26 cellular contexts compared by ENCODE assay signal in the genomic region with DNA sequence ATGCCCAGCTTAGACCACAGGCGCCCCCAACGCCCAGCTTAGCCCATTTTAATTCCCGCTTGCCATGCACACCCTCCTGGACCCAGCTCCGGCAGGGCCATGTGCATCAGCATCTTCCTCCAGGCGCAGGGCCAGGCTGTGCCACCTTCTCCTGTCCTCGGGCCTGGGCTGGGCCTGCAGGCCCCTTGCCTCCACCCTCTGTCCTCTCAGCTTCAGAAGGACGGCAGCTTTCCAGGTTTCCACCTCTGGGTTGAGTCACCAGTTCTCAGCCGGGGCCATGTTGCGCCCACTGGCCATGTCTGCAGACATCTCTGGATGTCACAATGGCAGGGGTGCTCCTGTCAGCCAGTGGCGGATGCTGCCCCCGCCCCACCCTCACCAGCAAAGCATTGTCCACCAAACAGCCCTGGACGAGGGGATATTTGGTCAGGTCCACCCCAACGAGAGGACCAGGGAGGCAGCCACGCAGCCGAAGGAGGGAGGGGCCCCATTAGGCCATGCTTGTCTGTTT. TPM values are rescaled to one million over a fixed set of nuclear protein-coding genes. Genes with fewer than 3 reads are reported as not detected.
DNase-seq lines count a peak whose midpoint lies in the region; ATAC-seq and TF ChIP-seq lines count a peak whose summit lies in the region.
"Had no signal": no experiment of that assay in that cellular context is flagged by ENCODE, and none has a peak within 500 bp of the region (broad histone marks: within the 10 kb centered on the region; RNA-seq: fewer than 3 reads in every experiment).

No MANE protein-coding gene starts in this region.

- no peak for TF ChIP-seq RAD21 in SK-N-SH (IDR thresholded peaks at IDR 0.05; ENCODE audit: low read length)

- H3K79me2 ChIP-seq in SK-N-SH (ENCODE audit: insufficient read depth): no peaks in the 10 kb centered on the region

- WGBS in SK-N-SH (ENCODE audit: low lambda C conversion rate): 47% methylated on average over 9 of the region's 15 CpGs

- intact Hi-C loops in upper lobe of right lung (cut with DNase I): no loop called here

- H3K4me3 ChIP-seq in SK-N-SH (ENCODE audit: low read depth in 2 of 2, low read length in 1 of 2): no peak overlapping the region
- no peak overlapping the region for H3K4me3 ChIP-seq in upper lobe of right lung
- H3K4me3 ChIP-seq: BLaER1, GM23248 had no signal

- no peaks in the 10 kb centered on the region for H3K9me2 ChIP-seq in SK-N-SH

- POLR2A ChIA-PET in SK-N-SH (lab: Yijun Ruan, JAX): no interaction called here

- no peak for ATAC-seq in SK-N-SH treated with all-trans-retinoic acid at 6 μM for 48 hours
- no peak for ATAC-seq in upper lobe of right lung
- no peak for ATAC-seq in GM19397 (IDR thresholded peaks at IDR 0.05; ENCODE audit: unreplicated experiment)
- no peak for ATAC-seq in HG03354 (IDR thresholded peaks at IDR 0.05; ENCODE audit: poor library complexity, severe bottlenecking, unreplicated experiment)

- peaks cover 11% of the 10 kb centered on the region for H3K9me3 Mint-ChIP-seq in osteocyte (ENCODE audit: unreplicated experiment)

- CTCF ChIA-PET in SK-N-SH (lab: Yijun Ruan, JAX): interaction anchor here (0.6 to 1.5 kb wide), 4 partner anchors 9 to 193 kb away, joined by 3 to 4 read pairs (median 3); no protein-coding TSS in a partner anchor

- H3K4me1 Mint-ChIP-seq in osteocyte (ENCODE audit: unreplicated experiment): no peaks in the 10 kb centered on the region

- H3K9me3 ChIP-seq in SK-N-SH: peaks cover 7% of the 10 kb centered on the region; the same call in 1 of the 2 replicates
- peaks cover 5% of the 10 kb centered on the region for H3K9me3 ChIP-seq in upper lobe of right lung

- no peak overlapping the region for H3K27ac Mint-ChIP-seq in osteocyte (ENCODE audit: unreplicated experiment)
- H3K27ac Mint-ChIP-seq: CD4-positive, alpha-beta T cell had no signal

- H3K27ac ChIP-seq in SK-N-SH (ENCODE audit: low read depth in 2 of 2, low read length in 1 of 2) (no peak overlapping the region), upper lobe of right lung (no peak overlapping the region)
- H3K27ac ChIP-seq: 22Rv1, BLaER1, GM23248, KMS-11 had no signal

- H4K20me1 ChIP-seq in SK-N-SH (ENCODE audit: insufficient read depth): no peaks in the 10 kb centered on the region
- H4K20me1 ChIP-seq: BLaER1 had no signal

- peaks cover 4% of the 10 kb centered on the region for H3K36me3 Mint-ChIP-seq in osteocyte (ENCODE audit: unreplicated experiment)

- no peak for TF ChIP-seq EP300 in SK-N-SH (IDR thresholded peaks at IDR 0.05; ENCODE audit: borderline replicate concordance in 1 of 2, low read depth in 1 of 2, low read length in 1 of 2)

- H3K4me2 ChIP-seq in SK-N-SH: no peak overlapping the region
- H3K4me2 ChIP-seq: KMS-11 had no signal

- no peak overlapping the region for H2AFZ ChIP-seq in SK-N-SH (ENCODE audit: low read depth)
- H2AFZ ChIP-seq: GM23248 had no signal

- DNase-seq in SK-N-SH: peak; percentile 25
- peak; percentile 35 for DNase-seq in islet precursor cell
- peak; percentile 80 for DNase-seq in osteocyte (ENCODE audit: extremely low spot score, unreplicated experiment)
- DNase-seq in upper lobe of right lung: peak; percentile 52
- DNase-seq in stimulated activated CD4-positive, alpha-beta T cell treated with anti-CD3 and anti-CD28 coated beads, Interleukin-15, amount 100 ng/mL, for 24 hours: no peak
- DNase-seq: ACHN; Caco-2; CD4-positive, alpha-beta T cell; DMS 273 treated with DMSO at 0.1 percent for 48 hours; DMS79 treated with DMSO at 0.1 percent for 48 hours; GM23248; HCEC 1CT; IMR-90; NCI-H1105 treated with DMSO at 0.1 percent for 48 hours; NCI-H2081; NCI-H2171; NCI-H345; NCI-H524 treated with DMSO at 0.1 percent for 48 hours; SHP77 had no signal

- peaks cover 5% of the 10 kb centered on the region for H3K27me3 Mint-ChIP-seq in osteocyte (ENCODE audit: unreplicated experiment)
- H3K27me3 Mint-ChIP-seq: CD4-positive, alpha-beta T cell had no signal

- TF ChIP-seq CTCF in SK-N-SH (IDR thresholded peaks at IDR 0.05): no peak
- TF ChIP-seq CTCF in osteocyte (IDR thresholded peaks at IDR 0.05): no peak
- no peak for TF ChIP-seq CTCF in upper lobe of right lung (IDR thresholded peaks at IDR 0.05)

- no peaks in the 10 kb centered on the region for H3F3A ChIP-seq in SK-N-SH (replicated peaks; ENCODE audit: insufficient read depth)

- no peak overlapping the region for H3K4me3 Mint-ChIP-seq in osteocyte (ENCODE audit: unreplicated experiment)
- H3K4me3 Mint-ChIP-seq: CD4-positive, alpha-beta T cell had no signal

- H3K9ac ChIP-seq in SK-N-SH: no peak overlapping the region
- H3K9ac ChIP-seq: BLaER1, GM23248, KMS-11 had no signal

- H3K27me3 ChIP-seq in SK-N-SH (ENCODE audit: insufficient read depth) (no peaks in the 10 kb centered on the region), upper lobe of right lung (peaks cover 5% of the 10 kb centered on the region)
- H3K27me3 ChIP-seq: BLaER1 had no signal

- H3K4me1 ChIP-seq in SK-N-SH (ENCODE audit: control insufficient read depth in 1 of 2, insufficient read depth in 2 of 2, low read depth in 1 of 2, low read length in 1 of 2): peaks cover 0 to 3% of the 10 kb centered on the region in 2 experiments; a peak in 1 of 4 replicates
- H3K4me1 ChIP-seq in upper lobe of right lung: no peaks in the 10 kb centered on the region

- H3K36me3 ChIP-seq in SK-N-SH (replicated peaks in 1 of 2; ENCODE audit: control insufficient read depth in 1 of 2, insufficient read depth in 2 of 2, low read length in 1 of 2) (no peaks in the 10 kb centered on the region), upper lobe of right lung (no peaks in the 10 kb centered on the region)
- H3K36me3 ChIP-seq: BLaER1 had no signal

TF ChIP-seq in SK-N-SH, 30 proteins besides CTCF, POLR2A, EP300 and RAD21 (continues in another document):
- TF ChIP-seq GATA2 (CRISPR knock-in tag; IDR thresholded peaks at IDR 0.05) (no peak), TCF12 (IDR thresholded peaks at IDR 0.05) (no peak), POLR2AphosphoS5 (IDR thresholded peaks at IDR 0.05; ENCODE audit: low read depth, low read length) (no peak), NRF1 (IDR thresholded peaks at IDR 0.05; ENCODE audit: low read depth, low read length) (no peak), FOXJ3 (CRISPR knock-in tag; IDR thresholded peaks at IDR 0.05) (no peak)
- TF ChIP-seq, protein P1, sequence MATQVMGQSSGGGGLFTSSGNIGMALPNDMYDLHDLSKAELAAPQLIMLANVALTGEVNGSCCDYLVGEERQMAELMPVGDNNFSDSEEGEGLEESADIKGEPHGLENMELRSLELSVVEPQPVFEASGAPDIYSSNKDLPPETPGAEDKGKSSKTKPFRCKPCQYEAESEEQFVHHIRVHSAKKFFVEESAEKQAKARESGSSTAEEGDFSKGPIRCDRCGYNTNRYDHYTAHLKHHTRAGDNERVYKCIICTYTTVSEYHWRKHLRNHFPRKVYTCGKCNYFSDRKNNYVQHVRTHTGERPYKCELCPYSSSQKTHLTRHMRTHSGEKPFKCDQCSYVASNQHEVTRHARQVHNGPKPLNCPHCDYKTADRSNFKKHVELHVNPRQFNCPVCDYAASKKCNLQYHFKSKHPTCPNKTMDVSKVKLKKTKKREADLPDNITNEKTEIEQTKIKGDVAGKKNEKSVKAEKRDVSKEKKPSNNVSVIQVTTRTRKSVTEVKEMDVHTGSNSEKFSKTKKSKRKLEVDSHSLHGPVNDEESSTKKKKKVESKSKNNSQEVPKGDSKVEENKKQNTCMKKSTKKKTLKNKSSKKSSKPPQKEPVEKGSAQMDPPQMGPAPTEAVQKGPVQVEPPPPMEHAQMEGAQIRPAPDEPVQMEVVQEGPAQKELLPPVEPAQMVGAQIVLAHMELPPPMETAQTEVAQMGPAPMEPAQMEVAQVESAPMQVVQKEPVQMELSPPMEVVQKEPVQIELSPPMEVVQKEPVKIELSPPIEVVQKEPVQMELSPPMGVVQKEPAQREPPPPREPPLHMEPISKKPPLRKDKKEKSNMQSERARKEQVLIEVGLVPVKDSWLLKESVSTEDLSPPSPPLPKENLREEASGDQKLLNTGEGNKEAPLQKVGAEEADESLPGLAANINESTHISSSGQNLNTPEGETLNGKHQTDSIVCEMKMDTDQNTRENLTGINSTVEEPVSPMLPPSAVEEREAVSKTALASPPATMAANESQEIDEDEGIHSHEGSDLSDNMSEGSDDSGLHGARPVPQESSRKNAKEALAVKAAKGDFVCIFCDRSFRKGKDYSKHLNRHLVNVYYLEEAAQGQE (IDR thresholded peaks at IDR 0.05; ENCODE audit: low read depth, low read length): no peak

TF ChIP-seq in SK-N-SH treated with all-trans-retinoic acid at 6 μM for 48 hours, 23 proteins besides CTCF, POLR2A, EP300 and RAD21 (continues in another document):
- TF ChIP-seq ZNF70 (CRISPR knock-in tag; IDR thresholded peaks at IDR 0.05) (no peak), TOX (CRISPR knock-in tag; IDR thresholded peaks at IDR 0.05; ENCODE audit: borderline replicate concordance) (no peak), PPARA (CRISPR knock-in tag; IDR thresholded peaks at IDR 0.05; ENCODE audit: borderline replicate concordance) (no peak), ISL1 (CRISPR knock-in tag; IDR thresholded peaks at IDR 0.05) (no peak), ZC3H10 (CRISPR knock-in tag; IDR thresholded peaks at IDR 0.05) (no peak)
- TF ChIP-seq, protein P2, sequence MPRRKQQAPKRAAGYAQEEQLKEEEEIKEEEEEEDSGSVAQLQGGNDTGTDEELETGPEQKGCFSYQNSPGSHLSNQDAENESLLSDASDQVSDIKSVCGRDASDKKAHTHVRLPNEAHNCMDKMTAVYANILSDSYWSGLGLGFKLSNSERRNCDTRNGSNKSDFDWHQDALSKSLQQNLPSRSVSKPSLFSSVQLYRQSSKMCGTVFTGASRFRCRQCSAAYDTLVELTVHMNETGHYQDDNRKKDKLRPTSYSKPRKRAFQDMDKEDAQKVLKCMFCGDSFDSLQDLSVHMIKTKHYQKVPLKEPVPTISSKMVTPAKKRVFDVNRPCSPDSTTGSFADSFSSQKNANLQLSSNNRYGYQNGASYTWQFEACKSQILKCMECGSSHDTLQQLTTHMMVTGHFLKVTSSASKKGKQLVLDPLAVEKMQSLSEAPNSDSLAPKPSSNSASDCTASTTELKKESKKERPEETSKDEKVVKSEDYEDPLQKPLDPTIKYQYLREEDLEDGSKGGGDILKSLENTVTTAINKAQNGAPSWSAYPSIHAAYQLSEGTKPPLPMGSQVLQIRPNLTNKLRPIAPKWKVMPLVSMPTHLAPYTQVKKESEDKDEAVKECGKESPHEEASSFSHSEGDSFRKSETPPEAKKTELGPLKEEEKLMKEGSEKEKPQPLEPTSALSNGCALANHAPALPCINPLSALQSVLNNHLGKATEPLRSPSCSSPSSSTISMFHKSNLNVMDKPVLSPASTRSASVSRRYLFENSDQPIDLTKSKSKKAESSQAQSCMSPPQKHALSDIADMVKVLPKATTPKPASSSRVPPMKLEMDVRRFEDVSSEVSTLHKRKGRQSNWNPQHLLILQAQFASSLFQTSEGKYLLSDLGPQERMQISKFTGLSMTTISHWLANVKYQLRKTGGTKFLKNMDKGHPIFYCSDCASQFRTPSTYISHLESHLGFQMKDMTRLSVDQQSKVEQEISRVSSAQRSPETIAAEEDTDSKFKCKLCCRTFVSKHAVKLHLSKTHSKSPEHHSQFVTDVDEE (CRISPR knock-in tag; IDR thresholded peaks at IDR 0.05): no peak

RNA-seq across cellular contexts. Expression of a gene that starts 59.1 kb away (rescaled TPM):
- polyA plus RNA-seq in SK-N-SH (2012; rRNA removed): not detected in 2 replicates
- not detected in 2 replicates for polyA plus RNA-seq in SK-N-SH (2012; cell fraction: cytosol; rRNA removed)
- polyA plus RNA-seq in SK-N-SH (2012; cell fraction: nucleus; rRNA removed): not detected in 2 replicates
- not detected in 2 replicates for total RNA-seq in osteocyte
- not detected for total RNA-seq in upper lobe of right lung
- total RNA-seq: Caco-2; CD4-positive, alpha-beta T cell; GM23248; IMR-90; OCI-LY7 had no signal
- polyA plus RNA-seq: IMR-90 had no signal
